ENCODE assay signal across 2 cellular contexts in genomic region chr19:28289294-28290063, GRCh38.
TF ChIP-seq lines count a peak whose summit lies in the region.

No MANE protein-coding gene starts in this region.

TF ChIP-seq in SK-N-SH, 30 proteins besides CTCF, POLR2A, EP300 and RAD21 (continued from another document):
- TF ChIP-seq REST (IDR thresholded peaks at IDR 0.05; ENCODE audit: low read depth, low read length) (no peak), POLR2AphosphoS5 (IDR thresholded peaks at IDR 0.05; ENCODE audit: low read depth, low read length) (no peak), GATA2 (CRISPR knock-in tag; IDR thresholded peaks at IDR 0.05) (no peak), MAX (IDR thresholded peaks at IDR 0.05; ENCODE audit: low read depth) (no peak), TAF1 (IDR thresholded peaks at IDR 0.05; ENCODE audit: borderline replicate concordance, low read depth, low read length) (no peak), SMC3 (IDR thresholded peaks at IDR 0.05; ENCODE audit: low read depth, low read length) (no peak), TCF12 (IDR thresholded peaks at IDR 0.05) (no peak), RXRA (IDR thresholded peaks at IDR 0.05; ENCODE audit: borderline replicate concordance, low read depth) (no peak), RCOR1 (IDR thresholded peaks at IDR 0.05; ENCODE audit: low read length) (no peak), FOXJ3 (CRISPR knock-in tag; IDR thresholded peaks at IDR 0.05) (no peak), SIN3A (IDR thresholded peaks at IDR 0.05; ENCODE audit: borderline replicate concordance, low read depth, low read length) (no peak), YY1 (IDR thresholded peaks at IDR 0.05; ENCODE audit: low read depth) (no peak), USF2 (IDR thresholded peaks at IDR 0.05; ENCODE audit: borderline replicate concordance, low read depth, low read length) (no peak)
TF ChIP-seq in SK-N-SH: peak in this region for 0.

TF ChIP-seq in SK-N-SH treated with all-trans-retinoic acid at 6 μM for 48 hours, 23 proteins besides CTCF, POLR2A, EP300 and RAD21 (continued from another document):
- no peak for TF ChIP-seq TSHZ2 (CRISPR knock-in tag; IDR thresholded peaks at IDR 0.05)
